1 cellular context compared by ENCODE assay signal in genomic region chr10:131676046-131676445, GRCh38.
TF ChIP-seq lines count a peak whose summit lies in the region.

No MANE protein-coding gene starts in this region.

TF ChIP-seq in H1, 55 proteins besides CTCF, POLR2A, EP300 and RAD21:
- TF ChIP-seq SUZ12 (IDR thresholded peaks at IDR 0.05; ENCODE audit: low read length), result no peak
TF ChIP-seq in H1: peak in this region for 0.
